ENCODE assay signal across 13 cellular contexts in genomic region chr7:38863609-38864291, GRCh38. TPM values are rescaled to one million over a fixed set of nuclear protein-coding genes. Genes with fewer than 3 reads are reported as not detected.
DNase-seq lines count a peak whose midpoint lies in the region; ATAC-seq and TF ChIP-seq lines count a peak whose summit lies in the region.
"Had no signal": no experiment of that assay in that cellular context is flagged by ENCODE, and none has a peak within 500 bp of the region (broad histone marks: within the 10 kb centered on the region; RNA-seq: fewer than 3 reads in every experiment).

No MANE protein-coding gene starts in this region.

- no peaks in the 10 kb centered on the region for H3K27me3 Mint-ChIP-seq in MCF 10A (ENCODE audit: insufficient read depth, unreplicated experiment)
- H3K27me3 Mint-ChIP-seq: activated naive CD8-positive, alpha-beta T cell treated with anti-CD3 and anti-CD28 coated beads, Interleukin-2, amount 10 ng/mL, durations not matched to agents 7 days and 5 days had no signal

- no peaks in the 10 kb centered on the region for H3K9me3 Mint-ChIP-seq in MCF 10A (ENCODE audit: unreplicated experiment)
- H3K9me3 Mint-ChIP-seq: activated naive CD8-positive, alpha-beta T cell treated with anti-CD3 and anti-CD28 coated beads, Interleukin-2, amount 10 ng/mL, durations not matched to agents 7 days and 5 days had no signal

- no peaks in the 10 kb centered on the region for H3K27me3 ChIP-seq in breast epithelium
- H3K27me3 ChIP-seq: left lung had no signal

- peak overlapping the region; percentile 44 for H3K27ac Mint-ChIP-seq in MCF 10A (ENCODE audit: low read depth, unreplicated experiment)
- H3K27ac Mint-ChIP-seq: activated naive CD8-positive, alpha-beta T cell treated with anti-CD3 and anti-CD28 coated beads, Interleukin-2, amount 10 ng/mL, durations not matched to agents 7 days and 5 days had no signal

- POLR2A ChIA-PET in MCF 10A (lab: Yijun Ruan, JAX) (interaction anchor here (0.7 to 1.5 kb wide), 3 partner anchors 12 to 1949 kb away, joined by 3 to 5 read pairs (median 3); partner anchors contain the start of gene VPS41), RWPE1 (lab: Yijun Ruan, JAX; ENCODE audit: low non-redundant PET) (no interaction called here)

- intact Hi-C loops in MCF 10A (cut with micrococcal nuclease) (no loop called here), breast epithelium (cut with DNase I; ENCODE audit: low total_unique reads) (no loop called here)

- CTCF ChIA-PET in MCF 10A (lab: Yijun Ruan, JAX) (no interaction called here), RWPE1 (lab: Yijun Ruan, JAX) (no interaction called here)

- DNase-seq in MCF 10A (ENCODE audit: unreplicated experiment): peak; percentile 57
- no peak for DNase-seq in breast epithelium (ENCODE audit: low spot score in 2 of 2)
- DNase-seq in RWPE1 (ENCODE audit: low spot score): peak; percentile 77
- DNase-seq in islet precursor cell: peak; percentile 91
- no peak for DNase-seq in putamen (ENCODE audit: low spot score)
- DNase-seq in stimulated activated naive CD8-positive, alpha-beta T cell treated with anti-CD3 and anti-CD28 coated beads, Interleukin-15, Interleukin-2, amounts not matched to agents 100 U/mL and 50 U/mL, for 24 hours: no peak
- no peak for DNase-seq in A172 (ENCODE audit: low spot score)
- DNase-seq: activated CD4-positive, alpha-beta T cell treated with anti-CD3 and anti-CD28 coated beads, Interleukin-2, amount 50 U/mL, for 48 hours; activated naive CD8-positive, alpha-beta T cell treated with anti-CD3 and anti-CD28 coated beads, Interleukin-2, amount 10 ng/mL, durations not matched to agents 7 days and 5 days; left lung; NCI-H1694 treated with DMSO at 0.1 percent for 48 hours had no signal

- no peak for TF ChIP-seq POLR2A in breast epithelium (IDR thresholded peaks at IDR 0.05)

- no peaks in the 10 kb centered on the region for H3K9me3 ChIP-seq in breast epithelium
- H3K9me3 ChIP-seq: left lung had no signal

- H3K27ac ChIP-seq in breast epithelium (no peak overlapping the region), RWPE1 (no peak overlapping the region)
- H3K27ac ChIP-seq: left lung, SK-N-MC had no signal

- H3K4me3 ChIP-seq in breast epithelium: no peak overlapping the region
- H3K4me3 ChIP-seq: left lung, SK-N-MC had no signal

- TF ChIP-seq CTCF in MCF 10A (IDR thresholded peaks at IDR 0.05; ENCODE audit: unreplicated experiment) (no peak), breast epithelium (IDR thresholded peaks at IDR 0.05) (no peak), RWPE1 (conservative IDR thresholded peaks at IDR 0.05; ENCODE audit: low read depth) (no peak)

- H3K4me3 Mint-ChIP-seq in MCF 10A (ENCODE audit: unreplicated experiment): no peak overlapping the region
- H3K4me3 Mint-ChIP-seq: activated naive CD8-positive, alpha-beta T cell treated with anti-CD3 and anti-CD28 coated beads, Interleukin-2, amount 10 ng/mL, durations not matched to agents 7 days and 5 days had no signal

- H3K4me1 Mint-ChIP-seq in MCF 10A (ENCODE audit: insufficient read depth, unreplicated experiment): peaks cover 5% of the 10 kb centered on the region
- H3K4me1 Mint-ChIP-seq: activated naive CD8-positive, alpha-beta T cell treated with anti-CD3 and anti-CD28 coated beads, Interleukin-2, amount 10 ng/mL, durations not matched to agents 7 days and 5 days had no signal

- H3K4me1 ChIP-seq in breast epithelium: no peaks in the 10 kb centered on the region
- H3K4me1 ChIP-seq: left lung had no signal

- BruUV-seq in MCF 10A (replicated peaks; lab: Mats Ljungman, UMichigan): no TSS peak

- no peak for ATAC-seq in stimulated activated naive CD8-positive, alpha-beta T cell treated with anti-CD3 and anti-CD28 coated beads, Interleukin-15, Interleukin-2, amounts not matched to agents 100 U/mL and 50 U/mL, for 24 hours
- ATAC-seq in GM19324 (IDR thresholded peaks at IDR 0.05; ENCODE audit: low FRiP score, unreplicated experiment): no peak
- ATAC-seq: left lung had no signal

- H3K36me3 ChIP-seq in breast epithelium: peaks cover 4% of the 10 kb centered on the region

- H3K36me3 Mint-ChIP-seq in MCF 10A (ENCODE audit: insufficient read depth, unreplicated experiment): peaks cover 6% of the 10 kb centered on the region

RNA-seq across cellular contexts. Expression of gene VPS41, which starts 45.2 kb away (rescaled TPM):
- 31.4 and 45.1 TPM in 2 replicates for total RNA-seq in MCF 10A (2022)
- 10 to 100 TPM; 40.6 to 55.8 (median 45.8) TPM for total RNA-seq in breast epithelium
- total RNA-seq in A172 (2014; rRNA removed; shearing (Covaris generic)): 75.2 and 116 TPM in 2 replicates

Comparison
In these comparisons a context has a peak if more than half of its experiments do, and no peak if none do; other contexts are left out.
1. DNase-seq: peak in MCF 10A (single experiment), RWPE1 (single experiment) and islet precursor cell (single experiment); none in breast epithelium (0 of 2), putamen (single experiment), stimulated activated naive CD8-positive, alpha-beta T cell treated with anti-CD3 and anti-CD28 coated beads, Interleukin-15, Interleukin-2, amounts not matched to agents 100 U/mL and 50 U/mL, for 24 hours (single experiment) and A172 (single experiment).